In the genomic region with DNA sequence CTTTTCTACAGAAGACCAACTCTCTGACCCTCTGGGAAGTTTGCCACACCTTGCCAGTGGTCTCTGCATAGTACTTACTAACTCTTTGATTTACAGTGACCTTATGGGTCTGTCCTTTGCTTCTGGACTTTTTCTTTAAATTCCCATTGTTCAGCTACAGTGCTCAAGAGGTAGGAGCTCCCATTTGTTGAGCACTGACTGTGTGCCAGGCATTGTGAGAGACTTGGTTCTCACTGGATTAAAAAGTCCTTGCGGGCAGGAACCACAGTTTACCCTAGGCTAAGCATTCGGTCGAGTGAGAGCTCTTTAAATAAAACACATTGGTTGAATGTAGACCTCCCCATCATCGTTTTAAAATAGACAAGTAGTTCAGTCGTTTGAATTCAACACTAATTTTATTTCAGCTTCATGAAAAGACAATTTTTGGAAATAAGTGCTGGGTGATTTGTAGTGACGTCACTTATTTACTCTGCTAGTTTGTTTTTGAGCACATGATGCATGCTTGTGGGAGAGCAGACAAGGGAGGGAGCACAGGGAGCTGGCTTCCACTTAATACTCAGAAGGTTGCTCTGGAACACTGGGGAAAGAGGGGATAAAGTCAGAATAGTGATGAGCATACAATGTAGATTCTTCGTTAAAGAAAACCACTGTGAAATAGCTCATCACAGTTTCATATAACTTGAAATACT, we compare ENCODE assay signal across 1 cellular context.
TF ChIP-seq lines count a peak whose summit lies in the region.

No MANE protein-coding gene starts in this region.

TF ChIP-seq in WTC11, 78 proteins besides CTCF, POLR2A, EP300 and RAD21:
- TF ChIP-seq, protein P1, sequence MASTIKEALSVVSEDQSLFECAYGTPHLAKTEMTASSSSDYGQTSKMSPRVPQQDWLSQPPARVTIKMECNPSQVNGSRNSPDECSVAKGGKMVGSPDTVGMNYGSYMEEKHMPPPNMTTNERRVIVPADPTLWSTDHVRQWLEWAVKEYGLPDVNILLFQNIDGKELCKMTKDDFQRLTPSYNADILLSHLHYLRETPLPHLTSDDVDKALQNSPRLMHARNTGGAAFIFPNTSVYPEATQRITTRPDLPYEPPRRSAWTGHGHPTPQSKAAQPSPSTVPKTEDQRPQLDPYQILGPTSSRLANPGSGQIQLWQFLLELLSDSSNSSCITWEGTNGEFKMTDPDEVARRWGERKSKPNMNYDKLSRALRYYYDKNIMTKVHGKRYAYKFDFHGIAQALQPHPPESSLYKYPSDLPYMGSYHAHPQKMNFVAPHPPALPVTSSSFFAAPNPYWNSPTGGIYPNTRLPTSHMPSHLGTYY (CRISPR knock-in tag; IDR thresholded peaks at IDR 0.05): no peak
- TF ChIP-seq, protein P2, sequence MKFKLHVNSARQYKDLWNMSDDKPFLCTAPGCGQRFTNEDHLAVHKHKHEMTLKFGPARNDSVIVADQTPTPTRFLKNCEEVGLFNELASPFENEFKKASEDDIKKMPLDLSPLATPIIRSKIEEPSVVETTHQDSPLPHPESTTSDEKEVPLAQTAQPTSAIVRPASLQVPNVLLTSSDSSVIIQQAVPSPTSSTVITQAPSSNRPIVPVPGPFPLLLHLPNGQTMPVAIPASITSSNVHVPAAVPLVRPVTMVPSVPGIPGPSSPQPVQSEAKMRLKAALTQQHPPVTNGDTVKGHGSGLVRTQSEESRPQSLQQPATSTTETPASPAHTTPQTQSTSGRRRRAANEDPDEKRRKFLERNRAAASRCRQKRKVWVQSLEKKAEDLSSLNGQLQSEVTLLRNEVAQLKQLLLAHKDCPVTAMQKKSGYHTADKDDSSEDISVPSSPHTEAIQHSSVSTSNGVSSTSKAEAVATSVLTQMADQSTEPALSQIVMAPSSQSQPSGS (CRISPR knock-in tag; IDR thresholded peaks at IDR 0.05; ENCODE audit: borderline replicate concordance, low read depth): no peak
- no peak for TF ChIP-seq FOXK1 (CRISPR knock-in tag; IDR thresholded peaks at IDR 0.05)
- TF ChIP-seq NR2C2 (CRISPR knock-in tag; IDR thresholded peaks at IDR 0.05): no peak
- no peak for TF ChIP-seq ETV6 (CRISPR knock-in tag; IDR thresholded peaks at IDR 0.05)
- no peak for TF ChIP-seq ZNF671 (CRISPR knock-in tag; IDR thresholded peaks at IDR 0.05)
- no peak for TF ChIP-seq FOXJ3 (CRISPR knock-in tag; IDR thresholded peaks at IDR 0.05; ENCODE audit: borderline replicate concordance)
- TF ChIP-seq, protein P3, sequence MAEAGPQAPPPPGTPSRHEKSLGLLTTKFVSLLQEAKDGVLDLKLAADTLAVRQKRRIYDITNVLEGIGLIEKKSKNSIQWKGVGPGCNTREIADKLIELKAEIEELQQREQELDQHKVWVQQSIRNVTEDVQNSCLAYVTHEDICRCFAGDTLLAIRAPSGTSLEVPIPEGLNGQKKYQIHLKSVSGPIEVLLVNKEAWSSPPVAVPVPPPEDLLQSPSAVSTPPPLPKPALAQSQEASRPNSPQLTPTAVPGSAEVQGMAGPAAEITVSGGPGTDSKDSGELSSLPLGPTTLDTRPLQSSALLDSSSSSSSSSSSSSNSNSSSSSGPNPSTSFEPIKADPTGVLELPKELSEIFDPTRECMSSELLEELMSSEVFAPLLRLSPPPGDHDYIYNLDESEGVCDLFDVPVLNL (CRISPR knock-in tag; IDR thresholded peaks at IDR 0.05; ENCODE audit: borderline replicate concordance, low read depth): no peak
- TF ChIP-seq, protein P4, sequence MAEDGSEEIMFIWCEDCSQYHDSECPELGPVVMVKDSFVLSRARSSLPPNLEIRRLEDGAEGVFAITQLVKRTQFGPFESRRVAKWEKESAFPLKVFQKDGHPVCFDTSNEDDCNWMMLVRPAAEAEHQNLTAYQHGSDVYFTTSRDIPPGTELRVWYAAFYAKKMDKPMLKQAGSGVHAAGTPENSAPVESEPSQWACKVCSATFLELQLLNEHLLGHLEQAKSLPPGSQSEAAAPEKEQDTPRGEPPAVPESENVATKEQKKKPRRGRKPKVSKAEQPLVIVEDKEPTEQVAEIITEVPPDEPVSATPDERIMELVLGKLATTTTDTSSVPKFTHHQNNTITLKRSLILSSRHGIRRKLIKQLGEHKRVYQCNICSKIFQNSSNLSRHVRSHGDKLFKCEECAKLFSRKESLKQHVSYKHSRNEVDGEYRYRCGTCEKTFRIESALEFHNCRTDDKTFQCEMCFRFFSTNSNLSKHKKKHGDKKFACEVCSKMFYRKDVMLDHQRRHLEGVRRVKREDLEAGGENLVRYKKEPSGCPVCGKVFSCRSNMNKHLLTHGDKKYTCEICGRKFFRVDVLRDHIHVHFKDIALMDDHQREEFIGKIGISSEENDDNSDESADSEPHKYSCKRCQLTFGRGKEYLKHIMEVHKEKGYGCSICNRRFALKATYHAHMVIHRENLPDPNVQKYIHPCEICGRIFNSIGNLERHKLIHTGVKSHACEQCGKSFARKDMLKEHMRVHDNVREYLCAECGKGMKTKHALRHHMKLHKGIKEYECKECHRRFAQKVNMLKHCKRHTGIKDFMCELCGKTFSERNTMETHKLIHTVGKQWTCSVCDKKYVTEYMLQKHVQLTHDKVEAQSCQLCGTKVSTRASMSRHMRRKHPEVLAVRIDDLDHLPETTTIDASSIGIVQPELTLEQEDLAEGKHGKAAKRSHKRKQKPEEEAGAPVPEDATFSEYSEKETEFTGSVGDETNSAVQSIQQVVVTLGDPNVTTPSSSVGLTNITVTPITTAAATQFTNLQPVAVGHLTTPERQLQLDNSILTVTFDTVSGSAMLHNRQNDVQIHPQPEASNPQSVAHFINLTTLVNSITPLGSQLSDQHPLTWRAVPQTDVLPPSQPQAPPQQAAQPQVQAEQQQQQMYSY (CRISPR knock-in tag; IDR thresholded peaks at IDR 0.05): no peak
- TF ChIP-seq TEAD4 (CRISPR knock-in tag; IDR thresholded peaks at IDR 0.05): no peak
